ENCODE assay signal across 8 cellular contexts in the genomic region with DNA sequence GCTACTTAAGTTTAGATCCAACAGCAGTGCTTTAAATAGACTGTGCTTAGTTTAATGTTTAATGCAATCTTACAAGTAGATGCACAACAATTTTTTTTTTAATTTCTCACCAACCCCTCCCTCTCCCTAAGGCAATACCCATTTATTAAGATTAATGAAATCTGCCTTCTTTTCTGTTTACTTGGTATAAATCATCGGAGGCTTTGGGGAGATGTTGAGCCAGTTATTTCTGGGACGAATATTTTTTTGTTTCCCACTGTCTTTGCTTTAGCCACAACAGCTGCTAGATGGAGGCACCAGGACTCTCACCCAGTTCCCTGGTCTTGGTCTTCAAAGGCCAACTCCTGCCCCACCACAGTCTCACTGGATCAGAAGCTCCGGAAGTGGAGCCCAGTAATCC.
DNase-seq lines count a peak whose midpoint lies in the region; ATAC-seq, FAIRE-seq and TF ChIP-seq lines count a peak whose summit lies in the region.

No MANE protein-coding gene starts in this region.

- intact Hi-C loops in pancreas (cut with DNase I): no loop called here

- no peaks in the 10 kb centered on the region for H3K36me3 ChIP-seq in CD4-positive, CD25-positive, alpha-beta regulatory T cell (ENCODE audit: control insufficient read depth, insufficient read depth, low read length)
- H3K36me3 ChIP-seq in Peyer's patch: no peaks in the 10 kb centered on the region
- peaks cover 4% of the 10 kb centered on the region for H3K36me3 ChIP-seq in effector memory CD4-positive, alpha-beta T cell (ENCODE audit: control insufficient read depth, insufficient read depth, low read length)
- H3K36me3 ChIP-seq in pancreas: no peaks in the 10 kb centered on the region

- peaks cover 20% of the 10 kb centered on the region for H3K4me1 ChIP-seq in CD4-positive, CD25-positive, alpha-beta regulatory T cell (ENCODE audit: control insufficient read depth, insufficient read depth, low read length, poor library complexity, severe bottlenecking)
- peaks cover 0 to 8% (median 3%) of the 10 kb centered on the region in 4 donors for H3K4me1 ChIP-seq in Peyer's patch
- peaks cover 22% of the 10 kb centered on the region for H3K4me1 ChIP-seq in effector memory CD4-positive, alpha-beta T cell (ENCODE audit: control insufficient read depth, insufficient read depth, low read length, poor library complexity, severe bottlenecking)
- H3K4me1 ChIP-seq in foreskin keratinocyte: no peaks in the 10 kb centered on the region
- H3K4me1 ChIP-seq in pancreas: no peaks in the 10 kb centered on the region

- peak overlapping the region; percentile 92 for H3K4me3 ChIP-seq in CD4-positive, CD25-positive, alpha-beta regulatory T cell (ENCODE audit: low read depth, low read length)
- H3K4me3 ChIP-seq in Peyer's patch (peak overlapping the region in 3 of 4 donors; percentile 51 to 63 (median 57)), pancreas (peak overlapping the region in 2 of 4 donors; percentile 40 to 52)
- peak overlapping the region; percentile 82 for H3K4me3 ChIP-seq in effector memory CD4-positive, alpha-beta T cell (ENCODE audit: insufficient read depth, low read depth, low read length, poor library complexity, severe bottlenecking)

- H3K4me1 Mint-ChIP-seq in CD4-positive, CD25-positive, alpha-beta regulatory T cell: peaks cover 7 to 37% (median 22%) of the 10 kb centered on the region in 4 donors
- H3K4me1 Mint-ChIP-seq in osteocyte (ENCODE audit: unreplicated experiment): peaks cover 22% of the 10 kb centered on the region

- H3K36me3 Mint-ChIP-seq in CD4-positive, CD25-positive, alpha-beta regulatory T cell: peaks cover 12% of the 10 kb centered on the region
- no peaks in the 10 kb centered on the region for H3K36me3 Mint-ChIP-seq in osteocyte (ENCODE audit: unreplicated experiment)

- H3K27me3 Mint-ChIP-seq in CD4-positive, CD25-positive, alpha-beta regulatory T cell: no peaks in the 10 kb centered on the region
- H3K27me3 Mint-ChIP-seq in osteocyte (ENCODE audit: unreplicated experiment): peaks cover 12% of the 10 kb centered on the region

- 35 to 60% methylated on average over 3 of the region's 3 CpGs for WGBS in pancreas, 2 donors

- no peak for TF ChIP-seq POLR2A in Peyer's patch (IDR thresholded peaks at IDR 0.05)

- peak overlapping the region; percentile 69 for H3K27ac ChIP-seq in CD4-positive, CD25-positive, alpha-beta regulatory T cell (ENCODE audit: insufficient read depth, low read length, poor library complexity, severe bottlenecking)
- peak overlapping the region; percentile 74 to 84 (median 76) for H3K27ac ChIP-seq in Peyer's patch
- peak overlapping the region; percentile 87 for H3K27ac ChIP-seq in effector memory CD4-positive, alpha-beta T cell (ENCODE audit: insufficient read depth, low read length, poor library complexity, severe bottlenecking)
- H3K27ac ChIP-seq in foreskin keratinocyte: no peak overlapping the region
- peak overlapping the region in 2 of 4 donors; percentile 66 to 81 for H3K27ac ChIP-seq in pancreas

- no peak for ATAC-seq in CD4-positive, CD25-positive, alpha-beta regulatory T cell (ENCODE audit: low read depth in 2 of 2)
- ATAC-seq in foreskin keratinocyte (no peak), pancreas (no peak)

- H3K4me3 Mint-ChIP-seq in CD4-positive, CD25-positive, alpha-beta regulatory T cell: peak overlapping the region; percentile 95 to 99 (median 96)
- no peak overlapping the region for H3K4me3 Mint-ChIP-seq in osteocyte (ENCODE audit: unreplicated experiment)

- peak overlapping the region; percentile 98 to 99 (median 99) for H3K27ac Mint-ChIP-seq in CD4-positive, CD25-positive, alpha-beta regulatory T cell
- H3K27ac Mint-ChIP-seq in osteocyte (ENCODE audit: unreplicated experiment): peak overlapping the region; percentile 80

- no peak for FAIRE-seq in pancreas (lab: Jason Lieb, UNC)

- H3K9me3 ChIP-seq in CD4-positive, CD25-positive, alpha-beta regulatory T cell (ENCODE audit: control insufficient read depth in 2 of 2, low read length in 2 of 2): no peaks in the 10 kb centered on the region
- H3K9me3 ChIP-seq in Peyer's patch (no peaks in the 10 kb centered on the region), pancreas (no peaks in the 10 kb centered on the region)
- H3K9me3 ChIP-seq in effector memory CD4-positive, alpha-beta T cell (ENCODE audit: control insufficient read depth, low read length): no peaks in the 10 kb centered on the region

- no peaks in the 10 kb centered on the region for H3K27me3 ChIP-seq in CD4-positive, CD25-positive, alpha-beta regulatory T cell (ENCODE audit: control insufficient read depth, insufficient read depth, low read length)
- H3K27me3 ChIP-seq in Peyer's patch: no peaks in the 10 kb centered on the region
- H3K27me3 ChIP-seq in effector memory CD4-positive, alpha-beta T cell (replicated peaks; ENCODE audit: control insufficient read depth, insufficient read depth, low read length, poor library complexity, severe bottlenecking): no peaks in the 10 kb centered on the region
- peaks cover 7% of the 10 kb centered on the region for H3K27me3 ChIP-seq in foreskin keratinocyte
- no peaks in the 10 kb centered on the region for H3K27me3 ChIP-seq in pancreas

- no peak for DNase-seq in CD4-positive, CD25-positive, alpha-beta regulatory T cell
- DNase-seq in Peyer's patch: no peak
- DNase-seq in effector memory CD4-positive, alpha-beta T cell: no peak
- no peak for DNase-seq in osteocyte (ENCODE audit: extremely low spot score, unreplicated experiment)
- DNase-seq in foreskin keratinocyte: no peak
- DNase-seq in GM20000 (ENCODE audit: low spot score): no peak
- DNase-seq in pancreas: no peak
- no peak for DNase-seq in activated CD8-positive, alpha-beta memory T cell treated with anti-CD3 and anti-CD28 coated beads, Interleukin-2, amount 50 U/mL, for 48 hours

- TF ChIP-seq CTCF in Peyer's patch (IDR thresholded peaks at IDR 0.05) (no peak), osteocyte (IDR thresholded peaks at IDR 0.05) (no peak), foreskin keratinocyte (conservative IDR thresholded peaks at IDR 0.05) (no peak), GM20000 (IDR thresholded peaks at IDR 0.05; ENCODE audit: extremely low read depth, missing control alignments) (no peak), pancreas (IDR thresholded peaks at IDR 0.05) (no peak)

- H3K9me3 Mint-ChIP-seq in CD4-positive, CD25-positive, alpha-beta regulatory T cell: no peaks in the 10 kb centered on the region
- H3K9me3 Mint-ChIP-seq in osteocyte (ENCODE audit: unreplicated experiment): no peaks in the 10 kb centered on the region
